In the genomic region with DNA sequence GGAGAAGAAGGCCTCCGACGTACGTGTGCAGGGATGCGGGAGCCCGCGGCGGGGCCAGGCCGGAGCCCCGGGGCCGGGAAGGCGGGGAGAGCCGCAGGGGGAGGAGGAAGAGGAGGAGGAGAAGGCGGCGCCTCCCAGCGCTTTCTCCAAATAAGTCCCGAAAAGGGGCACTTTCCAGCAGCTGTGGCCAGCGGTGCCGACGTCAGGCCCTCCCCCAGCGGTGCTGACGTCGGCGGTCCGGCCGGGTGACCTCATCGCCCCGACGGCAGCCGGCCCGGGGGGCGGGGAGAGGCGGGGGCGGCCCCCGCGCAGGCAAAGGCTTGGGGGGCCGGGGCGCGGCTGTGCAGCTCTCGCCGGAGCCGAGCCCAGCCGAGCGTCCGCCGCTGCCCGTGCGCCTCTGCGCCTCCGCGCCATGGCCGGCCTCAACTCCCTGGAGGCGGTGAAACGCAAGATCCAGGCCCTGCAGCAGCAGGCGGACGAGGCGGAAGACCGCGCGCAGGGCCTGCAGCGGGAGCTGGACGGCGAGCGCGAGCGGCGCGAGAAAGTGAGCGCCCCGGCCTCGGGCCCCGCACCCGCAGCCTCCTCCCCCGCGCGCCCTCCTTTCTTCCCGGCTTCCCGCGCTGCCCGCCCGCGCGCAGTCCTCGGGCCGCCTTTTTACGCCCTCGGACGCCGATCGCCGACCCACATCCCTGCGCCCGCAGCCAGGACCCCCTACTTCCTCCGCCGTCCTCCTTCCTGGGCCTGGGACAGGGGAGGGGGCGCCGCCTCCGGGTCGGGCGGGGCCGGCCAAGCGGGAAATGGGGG, we compare ENCODE assay signal across 7 cellular contexts. TPM values are rescaled to one million over a fixed set of nuclear protein-coding genes. Genes with fewer than 3 reads are reported as not detected.
DNase-seq lines count a peak whose midpoint lies in the region; TF ChIP-seq lines count a peak whose summit lies in the region.

A gene (plus strand): TSS at position 342 of the 804 bp plus-strand sequence. CDS start 71 bp downstream, at position 413.

- TF ChIP-seq CTCF in GM12875 (IDR thresholded peaks at IDR 0.05; ENCODE audit: borderline replicate concordance, insufficient read depth, low read depth, low read length) (0 out of 2 replicates have a peak, but pooled peaks have one; percentile 1), HFFc6 (IDR thresholded peaks at IDR 0.05) (no peak)

- peak within 1 kb of the TSS; percentile 99 for H3K27ac Mint-ChIP-seq in HFFc6

- peaks cover 5% of the 10 kb centered on the region; the same call in 1 of the 2 replicates for H3K9me3 Mint-ChIP-seq in HFFc6

- peak within 1 kb of the TSS; percentile 95 for H3K4me3 Mint-ChIP-seq in HFFc6

- H3K27me3 Mint-ChIP-seq in HFFc6 (ENCODE audit: insufficient read depth): peaks cover 20% of the 10 kb centered on the region

- DNase-seq in HFFc6 (peak; percentile 92), NCI-H2029 treated with DMSO at 0.1 percent for 48 hours (lab: John Stamatoyannopoulos, UW) (peak; percentile 48), islet precursor cell (peak; percentile 97)
- peak; percentile 43 to 58 (median 54) for DNase-seq in activated CD4-positive, CD25-positive, alpha-beta regulatory T cell (lab: John Stamatoyannopoulos, UW)
- peak; percentile 77 for DNase-seq in central memory CD4-positive, alpha-beta T cell
- DNase-seq in stimulated activated CD4-positive, alpha-beta T cell treated with anti-CD3 and anti-CD28 coated beads, Interleukin-12 subunit alpha, Interleukin-12 subunit beta, amount 100 ng/mL, for 24 hours (ENCODE audit: low read depth in 2 of 2): peak; percentile 70 to 90

- H3K4me3 ChIP-seq in GM12875 (ENCODE audit: low read depth, low read length): peak within 1 kb of the TSS; percentile 92

- H3K36me3 Mint-ChIP-seq in HFFc6 (ENCODE audit: low read depth): peaks cover 31% of the 10 kb centered on the region

- peaks cover 55% of the 10 kb centered on the region for H3K4me1 Mint-ChIP-seq in HFFc6 (ENCODE audit: low read depth)

RNA-seq across cellular contexts. Expression of the gene that starts here (rescaled TPM):
- total RNA-seq in HFFc6 (2021; fragmentation: NEBNext Ultra II Directional; extraction: Animal tissue kit (Norgen Biotek cat#: 25700)): 1,000 to 10,000 TPM in 4 of 6 experiments, 100 to 1,000 TPM in 2; 973 to 1,332 (median 1,247) TPM

Comparison
In these comparisons a context has a peak if more than half of its experiments do, and no peak if none do; other contexts are left out.
1. Peak in every context shown above with its lines: DNase-seq and H3K4me3 ChIP-seq.